ENCODE assay signal across 8 cellular contexts in the genomic region with DNA sequence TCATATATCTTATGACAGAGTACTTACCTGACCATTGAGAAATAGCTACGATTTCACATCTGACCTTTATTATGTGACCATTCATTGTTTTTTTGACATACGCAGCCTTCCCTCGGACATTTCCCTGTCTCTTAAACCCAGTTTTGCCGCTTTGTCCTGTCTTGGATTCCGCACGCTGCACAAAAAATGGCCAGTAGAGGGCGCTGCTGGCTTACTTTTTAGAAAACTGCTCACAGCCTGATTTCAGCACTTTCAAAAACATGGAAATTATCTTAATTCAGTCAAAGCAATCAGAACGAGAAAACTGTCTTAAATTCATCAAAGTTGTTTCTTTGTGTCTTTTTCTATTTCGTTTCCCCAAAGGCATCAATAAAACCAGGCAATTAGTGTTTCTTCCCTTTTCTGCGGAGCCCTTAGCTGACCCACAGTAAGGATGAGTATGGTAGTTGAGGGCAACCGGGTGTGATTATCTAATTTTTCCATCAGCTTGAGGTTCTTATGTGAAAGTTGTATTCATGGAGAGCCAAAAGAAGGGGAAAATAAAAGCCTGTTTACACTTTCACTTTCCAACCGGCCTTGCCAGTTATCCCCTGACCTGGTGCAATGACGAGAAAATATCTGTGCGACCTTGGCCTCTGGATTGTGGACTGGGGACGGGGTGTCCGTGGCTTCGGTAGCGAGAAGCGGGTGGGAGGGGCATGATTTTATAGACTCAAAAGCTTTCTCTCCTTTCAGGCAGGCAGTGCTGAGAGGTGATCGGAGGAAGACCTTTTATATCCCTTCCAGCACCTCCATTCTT.
A peak's percentile ranks its signal among the peaks of the same experiment; 100 is the strongest.
DNase-seq lines count a peak whose midpoint lies in the region; ATAC-seq and TF ChIP-seq lines count a peak whose summit lies in the region.

No MANE protein-coding gene starts in this region.

- no peak overlapping the region for H3K4me3 Mint-ChIP-seq in naive B cell

- H3K4me3 ChIP-seq in AG04450 (ENCODE audit: low read depth, low read length): no peak overlapping the region
- H3K4me3 ChIP-seq in HL-60 (replicated peaks; ENCODE audit: insufficient read depth, low read length): no peak overlapping the region

- peaks cover 0 to 16% (median 5%) of the 10 kb centered on the region in 3 donors for H3K27me3 Mint-ChIP-seq in naive B cell

- CTCF ChIA-PET in AG04450 (lab: Charles Lee): interaction anchor here (0.6 to 8.2 kb wide), 29 partner anchors 9 to 1929 kb away, joined by 3 to 156 read pairs (median 4); a partner anchor contains a TSS

- no peak overlapping the region for H3K27ac Mint-ChIP-seq in naive B cell

- no peaks in the 10 kb centered on the region for H3K36me3 Mint-ChIP-seq in naive B cell

- no peaks in the 10 kb centered on the region for H3K9me3 ChIP-seq in AG04450 (ENCODE audit: control insufficient read depth, insufficient read depth, low read length)

- H3K27ac ChIP-seq in AG04450 (ENCODE audit: low read depth, low read length): no peak overlapping the region
- H3K27ac ChIP-seq in HL-60 (replicated peaks): no peak overlapping the region

- H3K27me3 ChIP-seq in AG04450 (ENCODE audit: control insufficient read depth, insufficient read depth, low read length) (no peaks in the 10 kb centered on the region), HL-60 (ENCODE audit: insufficient read depth, poor library complexity, severe bottlenecking) (no peaks in the 10 kb centered on the region)

- no peaks in the 10 kb centered on the region for H3K9me3 Mint-ChIP-seq in naive B cell

- no peak for TF ChIP-seq POLR2A in erythroblast (IDR thresholded peaks at IDR 0.05; ENCODE audit: low read length)

- H3K4me1 Mint-ChIP-seq in naive B cell: peaks cover 0 to 6% (median 0%) of the 10 kb centered on the region in 3 donors

- POLR2A ChIA-PET in AG04450 (lab: Yijun Ruan, JAX): no interaction called here

- DNase-seq in AG04450 (ENCODE audit: low read depth, low spot score): peak; percentile 42
- peak; percentile 17 to 56 for DNase-seq in HL-60 (ENCODE audit: low read depth in 1 of 2, low spot score in 1 of 2)
- peak; percentile 89 for DNase-seq in NOMO-1 treated with DMSO at 0.1 percent for 48 hours (lab: John Stamatoyannopoulos, UW; ENCODE audit: unreplicated experiment)
- DNase-seq in activated T-cell treated with anti-CD3 and anti-CD28 coated beads for 1 hour (ENCODE audit: low read depth): peak; percentile 68
- DNase-seq in erythroblast (lab: John Stamatoyannopoulos, UW): peak; percentile 61 to 81
- peak; percentile 46 for DNase-seq in naive B cell
- peak; percentile 39 to 46 for DNase-seq in stimulated activated CD8-positive, alpha-beta memory T cell treated with anti-CD3 and anti-CD28 coated beads, Interleukin-7, amount 100 ng/mL, for 4 hours (ENCODE audit: low read depth in 2 of 2)

- TF ChIP-seq CTCF in AG04450 (IDR thresholded peaks at IDR 0.05; ENCODE audit: low read depth, low read length): peak; percentile 93
- TF ChIP-seq CTCF in HL-60 (IDR thresholded peaks at IDR 0.05; ENCODE audit: insufficient read depth, low read length): peak; percentile 53

- ATAC-seq in GM18519 (IDR thresholded peaks at IDR 0.05; ENCODE audit: low FRiP score, unreplicated experiment) (peak; percentile 70), naive B cell (ENCODE audit: low read depth in 2 of 2) (peak in 1 of 2 donors; percentile 53)

Comparison
In these comparisons a context has a peak if more than half of its experiments do, and no peak if none do; other contexts are left out.
1. DNase-seq: peak in every context shown above with its lines; median percentile 89 in NOMO-1 treated with DMSO at 0.1 percent for 48 hours; 71 in erythroblast; 68 in activated T-cell treated with anti-CD3 and anti-CD28 coated beads for 1 hour; 46 in naive B cell; 42 in stimulated activated CD8-positive, alpha-beta memory T cell treated with anti-CD3 and anti-CD28 coated beads, Interleukin-7, amount 100 ng/mL, for 4 hours; 42 in AG04450; 36 in HL-60.